22 cellular contexts compared by ENCODE assay signal in genomic region chr12:132572801-132573760, GRCh38. TPM values are rescaled to one million over a fixed set of nuclear protein-coding genes. Genes with fewer than 3 reads are reported as not detected.
A peak's percentile ranks its signal among the peaks of the same experiment; 100 is the strongest.
DNase-seq lines count a peak whose midpoint lies in the region; ATAC-seq and TF ChIP-seq lines count a peak whose summit lies in the region.
"Had no signal": no experiment of that assay in that cellular context is flagged by ENCODE, and none has a peak within 500 bp of the region (broad histone marks: within the 10 kb centered on the region; RNA-seq: fewer than 3 reads in every experiment).

No MANE protein-coding gene starts in this region.

- no peak for TF ChIP-seq POLR2A in testis (IDR thresholded peaks at IDR 0.05)

- 71 to 78% methylated on average over 16 to 34 of the region's 36 CpGs for WGBS in testis, 2 donors

- H3K27ac ChIP-seq in HEK293 (ENCODE audit: extremely low read depth, low read depth, low read length) (no peak overlapping the region), testis (peak overlapping the region in 1 of 2 donors; percentile 17)
- H3K27ac ChIP-seq: A549; BLaER1 treated with 17β-estradiol and CSF1 and Interleukin-3, amounts not matched to agents 10 nM and 100 nM had no signal

- TF ChIP-seq CTCF in HEK293 (tag by site-specific recombination; IDR thresholded peaks at IDR 0.05) (no peak), testis (IDR thresholded peaks at IDR 0.05) (no peak)

- no peak for ATAC-seq in HG02938 (IDR thresholded peaks at IDR 0.05; ENCODE audit: unreplicated experiment)
- no peak for ATAC-seq in activated naive CD4-positive, alpha-beta T cell treated with anti-CD3 and anti-CD28 coated beads, Interleukin-2, amount 50 U/mL, for 72 hours
- ATAC-seq: GM12878 had no signal

- H3K27me3 ChIP-seq in testis, result no peaks in the 10 kb centered on the region
- H3K27me3 ChIP-seq: BE2C; BLaER1 treated with 17β-estradiol and CSF1 and Interleukin-3, amounts not matched to agents 10 nM and 100 nM had no signal

- no peak overlapping the region for H3K27ac Mint-ChIP-seq in activated naive CD4-positive, alpha-beta T cell treated with anti-CD3 and anti-CD28 coated beads, Interleukin-2, amount 50 U/mL, for 72 hours
- H3K27ac Mint-ChIP-seq: CD14-positive monocyte; CD4-positive, alpha-beta T cell; CD8-positive, alpha-beta memory T cell had no signal

- H3K4me1 ChIP-seq in HEK293 (ENCODE audit: control insufficient read depth, insufficient read depth, low read length), result no peaks in the 10 kb centered on the region
- peaks cover 7% of the 10 kb centered on the region for H3K4me1 ChIP-seq in testis
- H3K4me1 ChIP-seq: A549, BE2C, HAP-1 had no signal

- POLR2A ChIA-PET in HEK293 (lab: Yijun Ruan, JAX), result no interaction called here

- no peak overlapping the region for H3K4me3 ChIP-seq in HEK293 (ENCODE audit: low read depth, low read length)
- H3K4me3 ChIP-seq in testis, result no peak overlapping the region
- H3K4me3 ChIP-seq: A549; BLaER1 treated with 17β-estradiol and CSF1 and Interleukin-3, amounts not matched to agents 10 nM and 100 nM; GM12878; HAP-1 had no signal

- intact Hi-C loops in testis (cut with DNase I; ENCODE audit: low total_unique reads), result no loop called here

- H3K36me3 Mint-ChIP-seq in activated naive CD4-positive, alpha-beta T cell treated with anti-CD3 and anti-CD28 coated beads, Interleukin-2, amount 50 U/mL, for 72 hours, result no peaks in the 10 kb centered on the region

- H3K9me3 ChIP-seq in HEK293 (ENCODE audit: control insufficient read depth, insufficient read depth, low read depth, low read length) (no peaks in the 10 kb centered on the region), testis (no peaks in the 10 kb centered on the region)
- H3K9me3 ChIP-seq: A549; BE2C; BLaER1 treated with 17β-estradiol and CSF1 and Interleukin-3, amounts not matched to agents 10 nM and 100 nM; HAP-1 had no signal

- DNase-seq in myocyte (ENCODE audit: low read depth) (peak; percentile 50), testis (peak; percentile 50), HUDEP-2 (lab: John Stamatoyannopoulos, UW; ENCODE audit: unreplicated experiment in 76 of 76) (no peak)
- DNase-seq in activated naive CD4-positive, alpha-beta T cell treated with anti-CD3 and anti-CD28 coated beads, Interleukin-2, amount 50 U/mL, for 72 hours (ENCODE audit: low spot score in 2 of 2), result no peak
- DNase-seq: 8988T; ACHN; AML-193; BE2C; CD4-positive, alpha-beta T cell; CD8-positive, alpha-beta memory T cell; DMS 273 treated with DMSO at 0.1 percent for 48 hours; DMS79; EL; GDM1; GOT3 had no signal

- CTCF ChIA-PET in HEK293 (lab: Yijun Ruan, JAX), result no interaction called here

- H3K36me3 ChIP-seq in HEK293 (ENCODE audit: control insufficient read depth in 2 of 2, insufficient read depth in 1 of 2, low read length in 2 of 2) (peaks cover 0 to 73% of the 10 kb centered on the region in 2 experiments; a peak in 1 of 3 replicates), testis (ENCODE audit: low read depth, missing control alignments) (no peaks in the 10 kb centered on the region)
- H3K36me3 ChIP-seq: BE2C had no signal

- H3K9me3 Mint-ChIP-seq in activated naive CD4-positive, alpha-beta T cell treated with anti-CD3 and anti-CD28 coated beads, Interleukin-2, amount 50 U/mL, for 72 hours, result no peaks in the 10 kb centered on the region
- H3K9me3 Mint-ChIP-seq: CD14-positive monocyte; CD4-positive, alpha-beta T cell; CD8-positive, alpha-beta memory T cell had no signal

TF ChIP-seq in HEK293, 187 proteins besides CTCF, POLR2A, EP300 and RAD21 (continues in another document):
- TF ChIP-seq HOXC10 (CRISPR knock-in tag; IDR thresholded peaks at IDR 0.05) (no peak), ZNF654 (tag by site-specific recombination; IDR thresholded peaks at IDR 0.05; ENCODE audit: low read depth) (no peak), ZNF670 (tag by site-specific recombination; IDR thresholded peaks at IDR 0.05; ENCODE audit: low read depth) (no peak), ZNF19 (tag by site-specific recombination; IDR thresholded peaks at IDR 0.05; ENCODE audit: low read depth) (no peak), ZNF707 (tag by site-specific recombination; IDR thresholded peaks at IDR 0.05) (no peak), ZNF274 (IDR thresholded peaks at IDR 0.05; ENCODE audit: low read length) (no peak), ZNF274 (tag by site-specific recombination; IDR thresholded peaks at IDR 0.05; ENCODE audit: borderline replicate concordance) (no peak), ZNF223 (tag by site-specific recombination; IDR thresholded peaks at IDR 0.05) (no peak), GLIS1 (tag by site-specific recombination; IDR thresholded peaks at IDR 0.05) (peak; percentile 66), ZNF202 (tag by site-specific recombination; IDR thresholded peaks at IDR 0.05; ENCODE audit: borderline replicate concordance) (no peak), SP7 (tag by site-specific recombination; IDR thresholded peaks at IDR 0.05) (no peak), ZNF138 (tag by site-specific recombination; IDR thresholded peaks at IDR 0.05; ENCODE audit: borderline replicate concordance) (no peak), ZSCAN23 (tag by site-specific recombination; IDR thresholded peaks at IDR 0.05) (no peak), SCRT2 (tag by site-specific recombination; IDR thresholded peaks at IDR 0.05) (no peak)
- TF ChIP-seq, protein P1, sequence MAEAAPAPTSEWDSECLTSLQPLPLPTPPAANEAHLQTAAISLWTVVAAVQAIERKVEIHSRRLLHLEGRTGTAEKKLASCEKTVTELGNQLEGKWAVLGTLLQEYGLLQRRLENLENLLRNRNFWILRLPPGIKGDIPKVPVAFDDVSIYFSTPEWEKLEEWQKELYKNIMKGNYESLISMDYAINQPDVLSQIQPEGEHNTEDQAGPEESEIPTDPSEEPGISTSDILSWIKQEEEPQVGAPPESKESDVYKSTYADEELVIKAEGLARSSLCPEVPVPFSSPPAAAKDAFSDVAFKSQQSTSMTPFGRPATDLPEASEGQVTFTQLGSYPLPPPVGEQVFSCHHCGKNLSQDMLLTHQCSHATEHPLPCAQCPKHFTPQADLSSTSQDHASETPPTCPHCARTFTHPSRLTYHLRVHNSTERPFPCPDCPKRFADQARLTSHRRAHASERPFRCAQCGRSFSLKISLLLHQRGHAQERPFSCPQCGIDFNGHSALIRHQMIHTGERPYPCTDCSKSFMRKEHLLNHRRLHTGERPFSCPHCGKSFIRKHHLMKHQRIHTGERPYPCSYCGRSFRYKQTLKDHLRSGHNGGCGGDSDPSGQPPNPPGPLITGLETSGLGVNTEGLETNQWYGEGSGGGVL (tag by site-specific recombination; IDR thresholded peaks at IDR 0.05), result no peak
- TF ChIP-seq, protein P2, sequence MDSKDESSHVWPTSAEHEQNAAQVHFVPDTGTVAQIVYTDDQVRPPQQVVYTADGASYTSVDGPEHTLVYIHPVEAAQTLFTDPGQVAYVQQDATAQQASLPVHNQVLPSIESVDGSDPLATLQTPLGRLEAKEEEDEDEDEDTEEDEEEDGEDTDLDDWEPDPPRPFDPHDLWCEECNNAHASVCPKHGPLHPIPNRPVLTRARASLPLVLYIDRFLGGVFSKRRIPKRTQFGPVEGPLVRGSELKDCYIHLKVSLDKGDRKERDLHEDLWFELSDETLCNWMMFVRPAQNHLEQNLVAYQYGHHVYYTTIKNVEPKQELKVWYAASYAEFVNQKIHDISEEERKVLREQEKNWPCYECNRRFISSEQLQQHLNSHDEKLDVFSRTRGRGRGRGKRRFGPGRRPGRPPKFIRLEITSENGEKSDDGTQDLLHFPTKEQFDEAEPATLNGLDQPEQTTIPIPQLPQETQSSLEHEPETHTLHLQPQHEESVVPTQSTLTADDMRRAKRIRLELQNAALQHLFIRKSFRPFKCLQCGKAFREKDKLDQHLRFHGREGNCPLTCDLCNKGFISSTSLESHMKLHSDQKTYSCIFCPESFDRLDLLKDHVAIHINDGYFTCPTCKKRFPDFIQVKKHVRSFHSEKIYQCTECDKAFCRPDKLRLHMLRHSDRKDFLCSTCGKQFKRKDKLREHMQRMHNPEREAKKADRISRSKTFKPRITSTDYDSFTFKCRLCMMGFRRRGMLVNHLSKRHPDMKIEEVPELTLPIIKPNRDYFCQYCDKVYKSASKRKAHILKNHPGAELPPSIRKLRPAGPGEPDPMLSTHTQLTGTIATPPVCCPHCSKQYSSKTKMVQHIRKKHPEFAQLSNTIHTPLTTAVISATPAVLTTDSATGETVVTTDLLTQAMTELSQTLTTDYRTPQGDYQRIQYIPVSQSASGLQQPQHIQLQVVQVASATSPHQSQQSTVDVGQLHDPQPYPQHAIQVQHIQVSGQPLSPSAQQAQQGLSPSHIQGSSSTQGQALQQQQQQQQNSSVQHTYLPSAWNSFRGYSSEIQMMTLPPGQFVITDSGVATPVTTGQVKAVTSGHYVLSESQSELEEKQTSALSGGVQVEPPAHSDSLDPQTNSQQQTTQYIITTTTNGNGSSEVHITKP (tag by site-specific recombination; IDR thresholded peaks at IDR 0.05), result no peak
- TF ChIP-seq, protein P3, sequence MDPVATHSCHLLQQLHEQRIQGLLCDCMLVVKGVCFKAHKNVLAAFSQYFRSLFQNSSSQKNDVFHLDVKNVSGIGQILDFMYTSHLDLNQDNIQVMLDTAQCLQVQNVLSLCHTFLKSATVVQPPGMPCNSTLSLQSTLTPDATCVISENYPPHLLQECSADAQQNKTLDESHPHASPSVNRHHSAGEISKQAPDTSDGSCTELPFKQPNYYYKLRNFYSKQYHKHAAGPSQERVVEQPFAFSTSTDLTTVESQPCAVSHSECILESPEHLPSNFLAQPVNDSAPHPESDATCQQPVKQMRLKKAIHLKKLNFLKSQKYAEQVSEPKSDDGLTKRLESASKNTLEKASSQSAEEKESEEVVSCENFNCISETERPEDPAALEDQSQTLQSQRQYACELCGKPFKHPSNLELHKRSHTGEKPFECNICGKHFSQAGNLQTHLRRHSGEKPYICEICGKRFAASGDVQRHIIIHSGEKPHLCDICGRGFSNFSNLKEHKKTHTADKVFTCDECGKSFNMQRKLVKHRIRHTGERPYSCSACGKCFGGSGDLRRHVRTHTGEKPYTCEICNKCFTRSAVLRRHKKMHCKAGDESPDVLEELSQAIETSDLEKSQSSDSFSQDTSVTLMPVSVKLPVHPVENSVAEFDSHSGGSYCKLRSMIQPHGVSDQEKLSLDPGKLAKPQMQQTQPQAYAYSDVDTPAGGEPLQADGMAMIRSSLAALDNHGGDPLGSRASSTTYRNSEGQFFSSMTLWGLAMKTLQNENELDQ (tag by site-specific recombination; IDR thresholded peaks at IDR 0.05; ENCODE audit: low read depth), result no peak

RNA-seq across cellular contexts. Expression of gene LRCOL1, which starts 37.3 kb away (rescaled TPM):
- total RNA-seq in myocyte, result not detected in 2 replicates
- polyA plus RNA-seq in myocyte (2012), result not detected
- under 1 TPM in 1 of 2 donors, not detected in 1; 0.81 TPM for total RNA-seq in testis
- 1.6 TPM for polyA plus RNA-seq in testis (ENCODE audit: insufficient read depth, low read depth, low replicate concordance)
- total RNA-seq in activated naive CD4-positive, alpha-beta T cell treated with anti-CD3 and anti-CD28 coated beads, Interleukin-2, amount 50 U/mL, for 72 hours, result not detected
- total RNA-seq: CD4-positive, alpha-beta T cell; CD8-positive, alpha-beta memory T cell; GM12878 had no signal
- polyA plus RNA-seq: A549; CD14-positive monocyte; CD8-positive, alpha-beta memory T cell; GM12878 had no signal

RNA-seq across cellular contexts. Expression of gene P2RX2, which starts 45.5 kb away (rescaled TPM):
- total RNA-seq in myocyte (not detected in 2 replicates), testis (1 to 10 TPM; 2.2 to 2.7 TPM)
- polyA plus RNA-seq in myocyte (2012), result not detected
- polyA plus RNA-seq in testis (ENCODE audit: insufficient read depth, low read depth, low replicate concordance), result 3.0 TPM
- not detected for total RNA-seq in activated naive CD4-positive, alpha-beta T cell treated with anti-CD3 and anti-CD28 coated beads, Interleukin-2, amount 50 U/mL, for 72 hours
- total RNA-seq: CD4-positive, alpha-beta T cell; CD8-positive, alpha-beta memory T cell; GM12878 had no signal
- polyA plus RNA-seq: A549; CD14-positive monocyte; CD8-positive, alpha-beta memory T cell; GM12878 had no signal

Comparison
In these comparisons a context has a peak if more than half of its experiments do, and no peak if none do; other contexts are left out.
1. DNase-seq: peak in myocyte (single experiment) and testis (single experiment); none in activated naive CD4-positive, alpha-beta T cell treated with anti-CD3 and anti-CD28 coated beads, Interleukin-2, amount 50 U/mL, for 72 hours (0 of 2) and HUDEP-2 (0 of 76).